1 cellular context compared by ENCODE assay signal in the genomic region with DNA sequence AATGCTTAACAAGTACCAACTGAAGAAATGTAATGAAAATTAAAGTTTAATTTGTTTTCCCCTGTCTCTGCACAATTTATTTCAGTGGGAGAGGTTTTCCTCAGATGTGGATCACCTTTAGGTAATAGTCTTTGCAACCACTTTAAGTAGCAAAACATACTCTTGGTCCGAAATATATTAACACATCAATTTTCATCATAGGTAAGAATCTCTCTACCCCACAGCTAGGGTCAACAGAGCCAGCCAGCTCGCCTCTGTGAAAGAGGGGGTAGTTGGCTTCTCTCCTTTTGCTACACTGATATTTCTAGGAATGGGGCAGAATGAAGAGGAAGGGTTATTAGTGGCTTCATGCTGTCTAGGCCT.
TF ChIP-seq lines count a peak whose summit lies in the region.

No MANE protein-coding gene starts in this region.

TF ChIP-seq in GM23338, 12 proteins besides CTCF, POLR2A, EP300 and RAD21 (continued from another document):
- TF ChIP-seq, protein P1, sequence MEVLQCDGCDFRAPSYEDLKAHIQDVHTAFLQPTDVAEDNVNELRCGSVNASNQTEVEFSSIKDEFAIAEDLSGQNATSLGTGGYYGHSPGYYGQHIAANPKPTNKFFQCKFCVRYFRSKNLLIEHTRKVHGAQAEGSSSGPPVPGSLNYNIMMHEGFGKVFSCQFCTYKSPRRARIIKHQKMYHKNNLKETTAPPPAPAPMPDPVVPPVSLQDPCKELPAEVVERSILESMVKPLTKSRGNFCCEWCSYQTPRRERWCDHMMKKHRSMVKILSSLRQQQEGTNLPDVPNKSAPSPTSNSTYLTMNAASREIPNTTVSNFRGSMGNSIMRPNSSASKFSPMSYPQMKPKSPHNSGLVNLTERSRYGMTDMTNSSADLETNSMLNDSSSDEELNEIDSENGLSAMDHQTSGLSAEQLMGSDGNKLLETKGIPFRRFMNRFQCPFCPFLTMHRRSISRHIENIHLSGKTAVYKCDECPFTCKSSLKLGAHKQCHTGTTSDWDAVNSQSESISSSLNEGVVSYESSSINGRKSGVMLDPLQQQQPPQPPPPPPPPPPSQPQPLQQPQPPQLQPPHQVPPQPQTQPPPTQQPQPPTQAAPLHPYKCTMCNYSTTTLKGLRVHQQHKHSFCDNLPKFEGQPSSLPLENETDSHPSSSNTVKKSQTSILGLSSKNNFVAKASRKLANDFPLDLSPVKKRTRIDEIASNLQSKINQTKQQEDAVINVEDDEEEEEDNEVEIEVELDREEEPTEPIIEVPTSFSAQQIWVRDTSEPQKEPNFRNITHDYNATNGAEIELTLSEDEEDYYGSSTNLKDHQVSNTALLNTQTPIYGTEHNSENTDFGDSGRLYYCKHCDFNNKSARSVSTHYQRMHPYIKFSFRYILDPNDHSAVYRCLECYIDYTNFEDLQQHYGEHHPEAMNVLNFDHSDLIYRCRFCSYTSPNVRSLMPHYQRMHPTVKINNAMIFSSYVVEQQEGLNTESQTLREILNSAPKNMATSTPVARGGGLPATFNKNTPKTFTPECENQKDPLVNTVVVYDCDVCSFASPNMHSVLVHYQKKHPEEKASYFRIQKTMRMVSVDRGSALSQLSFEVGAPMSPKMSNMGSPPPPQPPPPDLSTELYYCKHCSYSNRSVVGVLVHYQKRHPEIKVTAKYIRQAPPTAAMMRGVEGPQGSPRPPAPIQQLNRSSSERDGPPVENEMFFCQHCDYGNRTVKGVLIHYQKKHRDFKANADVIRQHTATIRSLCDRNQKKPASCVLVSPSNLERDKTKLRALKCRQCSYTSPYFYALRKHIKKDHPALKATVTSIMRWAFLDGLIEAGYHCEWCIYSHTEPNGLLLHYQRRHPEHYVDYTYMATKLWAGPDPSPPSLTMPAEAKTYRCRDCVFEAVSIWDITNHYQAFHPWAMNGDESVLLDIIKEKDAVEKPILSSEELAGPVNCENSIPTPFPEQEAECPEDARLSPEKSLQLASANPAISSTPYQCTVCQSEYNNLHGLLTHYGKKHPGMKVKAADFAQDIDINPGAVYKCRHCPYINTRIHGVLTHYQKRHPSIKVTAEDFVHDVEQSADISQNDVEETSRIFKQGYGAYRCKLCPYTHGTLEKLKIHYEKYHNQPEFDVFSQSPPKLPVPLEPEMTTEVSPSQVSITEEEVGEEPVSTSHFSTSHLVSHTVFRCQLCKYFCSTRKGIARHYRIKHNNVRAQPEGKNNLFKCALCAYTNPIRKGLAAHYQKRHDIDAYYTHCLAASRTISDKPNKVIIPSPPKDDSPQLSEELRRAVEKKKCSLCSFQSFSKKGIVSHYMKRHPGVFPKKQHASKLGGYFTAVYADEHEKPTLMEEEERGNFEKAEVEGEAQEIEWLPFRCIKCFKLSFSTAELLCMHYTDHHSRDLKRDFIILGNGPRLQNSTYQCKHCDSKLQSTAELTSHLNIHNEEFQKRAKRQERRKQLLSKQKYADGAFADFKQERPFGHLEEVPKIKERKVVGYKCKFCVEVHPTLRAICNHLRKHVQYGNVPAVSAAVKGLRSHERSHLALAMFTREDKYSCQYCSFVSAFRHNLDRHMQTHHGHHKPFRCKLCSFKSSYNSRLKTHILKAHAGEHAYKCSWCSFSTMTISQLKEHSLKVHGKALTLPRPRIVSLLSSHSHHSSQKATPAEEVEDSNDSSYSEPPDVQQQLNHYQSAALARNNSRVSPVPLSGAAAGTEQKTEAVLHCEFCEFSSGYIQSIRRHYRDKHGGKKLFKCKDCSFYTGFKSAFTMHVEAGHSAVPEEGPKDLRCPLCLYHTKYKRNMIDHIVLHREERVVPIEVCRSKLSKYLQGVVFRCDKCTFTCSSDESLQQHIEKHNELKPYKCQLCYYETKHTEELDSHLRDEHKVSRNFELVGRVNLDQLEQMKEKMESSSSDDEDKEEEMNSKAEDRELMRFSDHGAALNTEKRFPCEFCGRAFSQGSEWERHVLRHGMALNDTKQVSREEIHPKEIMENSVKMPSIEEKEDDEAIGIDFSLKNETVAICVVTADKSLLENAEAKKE (CRISPR knock-in tag; IDR thresholded peaks at IDR 0.05), result no peak
- no peak for TF ChIP-seq STAT1 (IDR thresholded peaks at IDR 0.05; ENCODE audit: unreplicated experiment)
